ENCODE assay signal across 10 cellular contexts in genomic region chr19:55181740-55182139, GRCh38. TPM values are rescaled to one million over a fixed set of nuclear protein-coding genes. Genes with fewer than 3 reads are reported as not detected.
"Had no signal": no experiment of that assay in that cellular context is flagged by ENCODE, and none has a peak within 500 bp of the region (broad histone marks: within the 10 kb centered on the region; RNA-seq: fewer than 3 reads in every experiment).

No MANE protein-coding gene starts in this region.

- H2AFZ ChIP-seq: GM23338 had no signal

- ATAC-seq: GM23338, HCT116, HepG2 had no signal

- H3K27ac ChIP-seq: HL-60 had no signal

- DNase-seq: H7, HFFc6, KBM-7 had no signal

- H3K4me2 ChIP-seq: GM23338 had no signal

- H3K27ac Mint-ChIP-seq: GM23338, HFFc6 had no signal

- H3K4me3 ChIP-seq: GM23338, HAP-1 had no signal

- H3K4me3 Mint-ChIP-seq: HFFc6 had no signal

- H3K36me3 ChIP-seq: HAP-1 had no signal

- H3K9me3 ChIP-seq: HAP-1 had no signal

- H3K9me3 Mint-ChIP-seq: HFFc6 had no signal

RNA-seq across cellular contexts. Expression of gene SYT5, which starts 1.7 kb away (rescaled TPM):
- total RNA-seq: H4, HepG2, HT1080 had no signal
- polyA plus RNA-seq: HepG2 had no signal

RNA-seq across cellular contexts. Expression of gene TNNI3, which starts 24.2 kb away (rescaled TPM):
- total RNA-seq: H4, HFFc6, HT1080 had no signal
